In the genomic region with DNA sequence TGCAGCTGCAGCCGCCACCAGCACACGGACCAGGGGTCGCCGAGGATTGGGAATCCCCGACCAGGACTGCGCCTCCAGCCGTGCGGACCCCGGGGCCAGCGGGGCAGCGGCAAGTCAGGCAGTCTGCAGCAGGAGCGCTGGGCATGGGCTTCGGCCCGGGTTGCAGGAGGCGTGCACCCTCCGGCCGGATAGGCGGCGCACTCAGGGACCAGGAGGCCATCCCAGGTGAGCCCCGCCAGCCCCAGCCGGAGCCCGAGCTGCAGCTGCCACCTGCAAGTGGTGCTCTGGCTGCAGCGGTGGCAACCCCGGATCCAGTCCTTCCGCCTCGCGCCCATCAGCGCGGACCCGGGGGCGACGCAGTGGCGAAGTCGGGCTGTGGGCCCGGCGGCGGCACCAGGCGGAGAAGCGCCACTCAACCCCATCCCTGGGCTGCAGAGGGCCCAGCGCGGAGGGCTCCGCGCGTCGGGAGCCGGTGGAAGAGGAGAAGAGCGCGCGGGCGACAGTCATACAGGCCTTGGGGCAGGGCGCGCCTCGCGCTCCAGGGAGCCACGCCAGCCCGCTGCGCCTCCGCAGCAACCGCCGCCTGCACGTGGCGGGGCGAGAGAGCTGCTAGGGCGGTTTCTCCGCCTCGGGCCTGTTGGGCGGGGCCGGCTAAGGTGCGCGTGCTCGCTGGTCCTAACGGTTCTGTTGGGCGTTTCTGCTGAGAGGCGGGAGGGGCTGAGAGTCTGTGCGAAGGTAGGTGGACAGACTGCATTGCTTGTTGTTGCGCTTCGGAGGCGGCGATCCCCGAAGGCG, we compare ENCODE assay signal across 8 cellular contexts.
A peak's percentile ranks its signal among the peaks of the same experiment; 100 is the strongest.
DNase-seq lines count a peak whose midpoint lies in the region; ATAC-seq, FAIRE-seq and TF ChIP-seq lines count a peak whose summit lies in the region.

No MANE protein-coding gene starts in this region.

- no peaks in the 10 kb centered on the region for H4K20me1 ChIP-seq in keratinocyte (ENCODE audit: control insufficient read depth, extremely low read depth, insufficient read depth, low read length)

- peak overlapping the region; percentile 14 to 25 (median 20) for H3K4me3 ChIP-seq in keratinocyte (ENCODE audit: control insufficient read depth in 2 of 3, extremely low read depth in 1 of 3, insufficient read depth in 2 of 3, low read depth in 1 of 3, low read length in 3 of 3)

- peaks cover 7% of the 10 kb centered on the region for H3K4me1 ChIP-seq in keratinocyte (ENCODE audit: control insufficient read depth, extremely low read depth, insufficient read depth, low read length)

- peak overlapping the region; percentile 60 for H3K4me2 ChIP-seq in keratinocyte (ENCODE audit: control insufficient read depth, extremely low read depth, insufficient read depth, low read depth, low read length)

- dilution Hi-C loops in keratinocyte (cut with MboI; ENCODE audit: extremely low pct_ligation_motif_present, low sequenced_read_pairs), result no loop called here

- no peak overlapping the region for H3K27ac ChIP-seq in keratinocyte (ENCODE audit: control insufficient read depth, insufficient read depth, low read length)

- H3K9ac ChIP-seq in keratinocyte (ENCODE audit: control insufficient read depth, extremely low read depth, insufficient read depth, low read length), result no peak overlapping the region

- no peaks in the 10 kb centered on the region for H3K9me1 ChIP-seq in keratinocyte (ENCODE audit: control insufficient read depth, extremely low read depth, insufficient read depth, low read length)

- DNase-seq in AG20443 (ENCODE audit: low spot score) (peak; percentile 53), NCI-H526 (lab: John Stamatoyannopoulos, UW) (peak; percentile 90 to 96), amniotic epithelial cell (ENCODE audit: low read depth) (peak; percentile 3), keratinocyte (ENCODE audit: low read depth, low spot score) (no peak), HEK293T (ENCODE audit: extremely low spot score) (no peak), omental fat pad (ENCODE audit: low spot score) (no peak)
- peak; percentile 35 to 52 for DNase-seq in stimulated activated CD4-positive, alpha-beta T cell treated with anti-CD3 and anti-CD28 coated beads, Interleukin-4, amount 100 ng/mL, for 48 hours (ENCODE audit: low read depth in 2 of 2)

- POLR2A ChIA-PET in HEK293T (lab: Yijun Ruan, JAX), result no interaction called here

- H3K27me3 ChIP-seq in keratinocyte (ENCODE audit: control insufficient read depth, extremely low read depth, insufficient read depth, low read length), result peaks cover 18% of the 10 kb centered on the region

- no peaks in the 10 kb centered on the region for H3K36me3 ChIP-seq in keratinocyte (ENCODE audit: control insufficient read depth in 2 of 2, extremely low read depth in 1 of 2, insufficient read depth in 2 of 2, low read length in 2 of 2)

- peak overlapping the region; percentile 43 for H2AFZ ChIP-seq in keratinocyte (ENCODE audit: control insufficient read depth, low read length)

- no peaks in the 10 kb centered on the region for H3K79me2 ChIP-seq in keratinocyte (ENCODE audit: control insufficient read depth, insufficient read depth, low read length)

- FAIRE-seq in keratinocyte (lab: Jason Lieb, UNC), result no peak

- H3K9me3 ChIP-seq in keratinocyte (ENCODE audit: control insufficient read depth, low read depth, low read length), result peaks cover 4% of the 10 kb centered on the region

- TF ChIP-seq CTCF in keratinocyte (optimal IDR thresholded peaks at IDR 0.05 in 1 of 3, IDR thresholded peaks at IDR 0.05 in 1 of 3, conservative IDR thresholded peaks at IDR 0.05 in 1 of 3; ENCODE audit: extremely low read depth in 1 of 3, insufficient read depth in 2 of 3, low read length in 3 of 3) (no peak), omental fat pad (IDR thresholded peaks at IDR 0.05) (no peak)

- CTCF ChIA-PET in HEK293T (lab: Yijun Ruan, JAX), result no interaction called here

- peak; percentile 66 for ATAC-seq in GM21529 (IDR thresholded peaks at IDR 0.05; ENCODE audit: unreplicated experiment)
- ATAC-seq in omental fat pad (ENCODE audit: low FRiP score), result no peak

TF ChIP-seq in HEK293T, 16 proteins besides CTCF, POLR2A, EP300 and RAD21:
- TF ChIP-seq L3MBTL2 (conservative IDR thresholded peaks at IDR 0.05), result no peak
- no peak for TF ChIP-seq ZNF384 (IDR thresholded peaks at IDR 0.05)
- no peak for TF ChIP-seq PKNOX1 (IDR thresholded peaks at IDR 0.05)
- TF ChIP-seq ELF4 (IDR thresholded peaks at IDR 0.05), result no peak
- TF ChIP-seq HDGF (IDR thresholded peaks at IDR 0.05; ENCODE audit: borderline replicate concordance), result no peak
- TF ChIP-seq TARDBP (IDR thresholded peaks at IDR 0.05), result no peak
- no peak for TF ChIP-seq FOXK2 (IDR thresholded peaks at IDR 0.05)
- TF ChIP-seq BHLHE40 (IDR thresholded peaks at IDR 0.05; ENCODE audit: borderline replicate concordance), result no peak
- TF ChIP-seq SP1 (IDR thresholded peaks at IDR 0.05), result no peak
- TF ChIP-seq ARNT (IDR thresholded peaks at IDR 0.05), result no peak
- no peak for TF ChIP-seq CTBP1 (IDR thresholded peaks at IDR 0.05; ENCODE audit: borderline replicate concordance)
- no peak for TF ChIP-seq FOXA1 (IDR thresholded peaks at IDR 0.05)
- no peak for TF ChIP-seq LEF1 (IDR thresholded peaks at IDR 0.05; ENCODE audit: borderline replicate concordance)
- no peak for TF ChIP-seq FOXM1 (IDR thresholded peaks at IDR 0.05; ENCODE audit: borderline replicate concordance)
- TF ChIP-seq NFRKB (IDR thresholded peaks at IDR 0.05), result no peak

Comparison
In these comparisons a context has a peak if more than half of its experiments do, and no peak if none do; other contexts are left out.
1. DNase-seq: peak in AG20443 (single experiment), NCI-H526 (2 of 2), amniotic epithelial cell (single experiment) and stimulated activated CD4-positive, alpha-beta T cell treated with anti-CD3 and anti-CD28 coated beads, Interleukin-4, amount 100 ng/mL, for 48 hours (2 of 2); none in keratinocyte (single experiment), HEK293T (single experiment) and omental fat pad (single experiment).